ENCODE assay signal across 8 cellular contexts in the genomic region with DNA sequence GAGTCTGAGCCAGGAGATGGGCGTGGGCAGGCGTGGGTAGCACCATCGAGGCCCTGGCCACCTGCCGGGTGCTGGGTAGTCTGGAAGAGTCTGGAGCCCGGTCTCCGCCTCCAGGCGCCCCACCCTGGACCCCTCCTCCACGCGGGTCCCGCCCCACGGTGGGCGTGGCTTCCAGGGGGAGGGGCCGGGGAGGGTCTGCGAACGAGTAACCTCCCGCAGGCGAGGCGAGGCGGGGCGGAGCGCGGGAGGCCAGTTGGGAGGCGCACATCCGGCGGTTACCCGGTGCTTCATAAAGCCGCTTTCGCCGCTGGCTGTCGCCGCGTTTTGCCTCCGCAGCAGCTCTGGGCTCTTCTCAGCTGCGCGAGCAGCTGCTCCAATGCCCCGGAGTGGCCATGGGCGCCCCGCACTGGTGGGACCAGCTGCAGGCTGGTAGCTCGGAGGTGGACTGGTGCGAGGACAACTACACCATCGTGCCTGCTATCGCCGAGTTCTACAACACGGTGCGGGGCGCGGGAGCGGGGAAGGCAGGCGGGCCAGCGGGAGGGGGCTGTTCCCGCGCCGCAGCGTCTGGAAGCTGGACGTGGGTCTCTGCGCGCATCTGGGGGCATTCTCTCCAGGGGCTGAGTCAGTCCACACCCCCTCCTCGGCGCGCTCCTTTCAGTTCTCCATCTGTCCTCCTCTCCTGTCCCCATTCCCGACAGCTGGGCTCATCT. TPM values are rescaled to one million over a fixed set of nuclear protein-coding genes. Genes with fewer than 3 reads are reported as not detected.
DNase-seq lines count a peak whose midpoint lies in the region; ATAC-seq and TF ChIP-seq lines count a peak whose summit lies in the region.

A gene (plus strand): TSS at position 317 of the 713 bp plus-strand sequence. CDS start 76 bp downstream, at position 393.

- peak; percentile 97 for DNase-seq in GM03348 (ENCODE audit: low spot score)
- DNase-seq in HAP-1 (ENCODE audit: low spot score in 2 of 2) = peak; percentile 82 to 96
- DNase-seq in M059J (ENCODE audit: low read depth) = peak; percentile 87
- DNase-seq in SHP77 treated with DMSO at 0.1 percent for 48 hours (lab: John Stamatoyannopoulos, UW) = peak; percentile 31
- peak; percentile 95 for DNase-seq in activated naive CD4-positive, alpha-beta T cell treated with Interleukin-2 at 50 U/mL for 16 hours

- peak; percentile 82 for TF ChIP-seq POLR2A in gastroesophageal sphincter (IDR thresholded peaks at IDR 0.05)

- H3K27ac ChIP-seq in gastroesophageal sphincter (peak within 1 kb of the TSS; percentile 29 to 86 (median 84)), neutrophil (peak within 1 kb of the TSS; percentile 2)

- H3K4me3 ChIP-seq in HAP-1 = peak within 1 kb of the TSS; percentile 57
- peak within 1 kb of the TSS; percentile 55 to 64 for H3K4me3 ChIP-seq in gastroesophageal sphincter
- H3K4me3 ChIP-seq in neutrophil (ENCODE audit: low read depth in 1 of 2, low read length in 1 of 2) = peak within 1 kb of the TSS; percentile 51 to 72

- in situ Hi-C loops in HAP-1 (cut with MboI; ENCODE audit: low sequenced_read_pairs) = no loop called here

- H3K4me1 ChIP-seq in HAP-1 (no peaks in the 10 kb centered on the region; the same call in 1 of the 2 replicates), gastroesophageal sphincter (peaks cover 0 to 23% (median 7%) of the 10 kb centered on the region in 3 donors), neutrophil (ENCODE audit: control insufficient read depth in 1 of 2, insufficient read depth in 1 of 2, low read depth in 1 of 2, low read length in 1 of 2) (peaks cover 10 to 16% of the 10 kb centered on the region in 2 experiments)

- ATAC-seq in gastroesophageal sphincter = peak; percentile 95

- no peaks in the 10 kb centered on the region for H3K27me3 ChIP-seq in HAP-1 (ENCODE audit: low read depth)
- H3K27me3 ChIP-seq in gastroesophageal sphincter = no peaks in the 10 kb centered on the region
- H3K27me3 ChIP-seq in neutrophil = peaks cover 31% of the 10 kb centered on the region

- no peak for TF ChIP-seq EP300 in gastroesophageal sphincter (IDR thresholded peaks at IDR 0.05)

- H3K36me3 ChIP-seq in HAP-1 (replicated peaks) (no peaks in the 10 kb centered on the region), gastroesophageal sphincter (no peaks in the 10 kb centered on the region), neutrophil (no peaks in the 10 kb centered on the region)

- WGBS in gastroesophageal sphincter (ENCODE audit: low coverage in 1 of 2), 2 donors = 0% methylated on average over 6 to 7 of the region's 61 CpGs

- TF ChIP-seq CTCF in gastroesophageal sphincter (IDR thresholded peaks at IDR 0.05) = peak in 1 of 4 experiments; percentile 30
- no peak for TF ChIP-seq CTCF in neutrophil (IDR thresholded peaks at IDR 0.05)
- TF ChIP-seq CTCF in subcutaneous adipose tissue (IDR thresholded peaks at IDR 0.05; ENCODE audit: low read depth) = no peak

- H3K9me3 ChIP-seq in HAP-1 (no peaks in the 10 kb centered on the region; the same call in 1 of the 2 replicates), gastroesophageal sphincter (peaks cover 0 to under 1% (median 0%) of the 10 kb centered on the region in 3 donors), neutrophil (no peaks in the 10 kb centered on the region)

RNA-seq across cellular contexts. Expression of the gene that starts here (rescaled TPM):
- total RNA-seq in M059J (2014; rRNA removed; shearing (Covaris generic)) = 0.47 and 0.96 TPM in 2 replicates
- 1 to 10 TPM; 2.4 to 6.1 (median 3.2) TPM for total RNA-seq in gastroesophageal sphincter
- 10 to 100 TPM; 29.4 to 46.7 (median 32.5) TPM for total RNA-seq in subcutaneous adipose tissue

Comparison
In these comparisons a context has a peak if more than half of its experiments do, and no peak if none do; other contexts are left out.
1. Peak in every context shown above with its lines: DNase-seq, ATAC-seq, H3K4me3 ChIP-seq and H3K27ac ChIP-seq.
2. RNA of the gene that starts here (total RNA-seq): 29.4 to 46.7 TPM in subcutaneous adipose tissue; 2.4 to 6.1 TPM in gastroesophageal sphincter and 0.47 to 0.96 TPM in M059J; every median in the first group is over 4 times any median in the second.
3. Peak in DNase-seq in M059J; RNA of the gene not detected or under 1 TPM.
4. DNase-seq: peak in every context shown above with its lines; median percentile 97 in GM03348; 95 in activated naive CD4-positive, alpha-beta T cell treated with Interleukin-2 at 50 U/mL for 16 hours; 89 in HAP-1; 87 in M059J; 31 in SHP77 treated with DMSO at 0.1 percent for 48 hours.